ENCODE assay signal across 24 cellular contexts in the genomic region with DNA sequence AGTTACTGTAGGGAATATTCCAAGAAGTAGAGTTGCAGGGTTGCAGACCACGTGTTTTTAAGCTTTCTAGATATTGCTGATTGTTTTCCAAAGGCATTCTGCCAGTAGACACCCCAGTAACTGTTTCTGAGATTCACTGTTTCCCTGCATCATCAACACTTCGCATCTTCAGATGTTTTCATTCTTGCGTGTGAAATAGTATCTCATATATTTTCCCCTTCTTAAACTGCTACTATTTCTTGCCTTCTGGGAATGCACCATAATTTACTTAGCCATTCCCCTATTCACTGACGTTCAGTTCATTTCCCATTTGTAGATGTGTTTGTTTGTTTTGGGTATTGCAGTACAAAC. TPM values are rescaled to one million over a fixed set of nuclear protein-coding genes. Genes with fewer than 3 reads are reported as not detected.
A peak's percentile ranks its signal among the peaks of the same experiment; 100 is the strongest.
DNase-seq lines count a peak whose midpoint lies in the region; ATAC-seq and TF ChIP-seq lines count a peak whose summit lies in the region.
"Had no signal": no experiment of that assay in that cellular context is flagged by ENCODE, and none has a peak within 500 bp of the region (broad histone marks: within the 10 kb centered on the region; RNA-seq: fewer than 3 reads in every experiment).

No MANE protein-coding gene starts in this region.

- no peak overlapping the region for H3K4me3 Mint-ChIP-seq in stimulated activated memory B cell treated with anti-CD40 and anti-IgM and Interleukin-4, amounts not matched to agents 10 μg/mL and 1 μg/mL and 100 μg/mL, for 72 hours
- H3K4me3 Mint-ChIP-seq: CD4-positive, alpha-beta memory T cell; GM23338; H9; HFFc6 had no signal

- POLR2A ChIA-PET in PC-3 (lab: Charles Lee; ENCODE audit: unreplicated experiment) = no interaction called here

- peaks cover 94% of the 10 kb centered on the region for H3K36me3 Mint-ChIP-seq in stimulated activated memory B cell treated with anti-CD40 and anti-IgM and Interleukin-4, amounts not matched to agents 10 μg/mL and 1 μg/mL and 100 μg/mL, for 72 hours

- CTCF ChIA-PET in PC-3 (lab: Charles Lee) = no interaction called here

- H3K9me3 ChIP-seq in lower lobe of right lung (no peaks in the 10 kb centered on the region), PC-3 (ENCODE audit: low read length) (no peaks in the 10 kb centered on the region)
- H3K9me3 ChIP-seq: BE2C had no signal

- H3K9me2 ChIP-seq in PC-3 (replicated peaks; ENCODE audit: low read length) = no peaks in the 10 kb centered on the region

- no peak for ATAC-seq in lower lobe of right lung
- ATAC-seq in stimulated activated memory B cell treated with anti-CD40 and anti-IgM and Interleukin-4, amounts not matched to agents 10 μg/mL and 1 μg/mL and 100 μg/mL, for 72 hours = no peak
- ATAC-seq in PC-3 = no peak
- ATAC-seq: GM23338, Panc1 had no signal

- no peak overlapping the region for H2AFZ ChIP-seq in PC-3 (ENCODE audit: low read length)
- H2AFZ ChIP-seq: GM23338 had no signal

- BruUV-seq in PC-3 (replicated peaks; lab: Mats Ljungman, UMichigan) = no TSS peak

- peak overlapping the region; percentile 4 for H3K27ac ChIP-seq in lower lobe of right lung
- no peak overlapping the region for H3K27ac ChIP-seq in PC-3 (ENCODE audit: low read length)
- H3K27ac ChIP-seq: 22Rv1, SK-N-MC had no signal

- H3F3A ChIP-seq in PC-3 (ENCODE audit: low read length, unreplicated experiment) = no peaks in the 10 kb centered on the region

- H3K27me3 ChIP-seq in lower lobe of right lung (ENCODE audit: low read depth) (no peaks in the 10 kb centered on the region), PC-3 (ENCODE audit: low read length) (peaks cover 23% of the 10 kb centered on the region)

- H3K4me1 Mint-ChIP-seq in stimulated activated memory B cell treated with anti-CD40 and anti-IgM and Interleukin-4, amounts not matched to agents 10 μg/mL and 1 μg/mL and 100 μg/mL, for 72 hours = peaks cover 86% of the 10 kb centered on the region

- no peak for TF ChIP-seq CTCF in LNCaP clone FGC (IDR thresholded peaks at IDR 0.05; ENCODE audit: control insufficient read depth, extremely low read depth, insufficient read depth)
- no peak for TF ChIP-seq CTCF in lower lobe of right lung (IDR thresholded peaks at IDR 0.05)
- TF ChIP-seq CTCF in PC-3 (conservative IDR thresholded peaks at IDR 0.05; ENCODE audit: low read depth, low read length) = no peak

- intact Hi-C loops in lower lobe of right lung (cut with DNase I) = no loop called here
- intact Hi-C loops in PC-3 (cut with micrococcal nuclease) = no loop called here

- H3K79me2 ChIP-seq in PC-3 (ENCODE audit: low read length) = no peaks in the 10 kb centered on the region

- no peaks in the 10 kb centered on the region for H3K36me3 ChIP-seq in lower lobe of right lung
- no peaks in the 10 kb centered on the region for H3K36me3 ChIP-seq in PC-3 (ENCODE audit: low read depth, low read length)
- H3K36me3 ChIP-seq: BE2C had no signal

- H3K4me1 ChIP-seq in lower lobe of right lung (peaks cover 17% of the 10 kb centered on the region), PC-3 (ENCODE audit: insufficient read depth, low read length) (peaks cover 18% of the 10 kb centered on the region)
- H3K4me1 ChIP-seq: BE2C had no signal

- H3K9me3 Mint-ChIP-seq in stimulated activated memory B cell treated with anti-CD40 and anti-IgM and Interleukin-4, amounts not matched to agents 10 μg/mL and 1 μg/mL and 100 μg/mL, for 72 hours = no peaks in the 10 kb centered on the region
- H3K9me3 Mint-ChIP-seq: HFFc6 had no signal

- no peak overlapping the region for H3K9ac ChIP-seq in PC-3 (ENCODE audit: low read length)

- no peak overlapping the region for H3K4me2 ChIP-seq in PC-3 (ENCODE audit: low read length)
- H3K4me2 ChIP-seq: GM23338 had no signal

- no peak overlapping the region for H3K4me3 ChIP-seq in LNCaP clone FGC (ENCODE audit: low read depth, low read length)
- no peak overlapping the region for H3K4me3 ChIP-seq in lower lobe of right lung
- no peak overlapping the region for H3K4me3 ChIP-seq in PC-3 (ENCODE audit: low read length)
- H3K4me3 ChIP-seq: GM23338, SK-N-MC had no signal

- H3K27ac Mint-ChIP-seq in stimulated activated memory B cell treated with anti-CD40 and anti-IgM and Interleukin-4, amounts not matched to agents 10 μg/mL and 1 μg/mL and 100 μg/mL, for 72 hours = peak overlapping the region; percentile 63
- H3K27ac Mint-ChIP-seq: GM23338, HFFc6 had no signal

- no peaks in the 10 kb centered on the region for H4K20me1 ChIP-seq in PC-3 (ENCODE audit: low read length)

- no peaks in the 10 kb centered on the region for H3K27me3 Mint-ChIP-seq in stimulated activated memory B cell treated with anti-CD40 and anti-IgM and Interleukin-4, amounts not matched to agents 10 μg/mL and 1 μg/mL and 100 μg/mL, for 72 hours

- DNase-seq in DMS53 (lab: John Stamatoyannopoulos, UW) (peak; percentile 11), DMS53 treated with DMSO at 0.1 percent for 48 hours (lab: John Stamatoyannopoulos, UW; ENCODE audit: unreplicated experiment) (no peak), LNCaP clone FGC (ENCODE audit: low read depth) (peak; percentile 22), lower lobe of right lung (no peak), NCI-H524 (lab: John Stamatoyannopoulos, UW) (no peak), PC-3 (no peak)
- DNase-seq in stimulated activated CD4-positive, alpha-beta T cell treated with anti-CD3 and anti-CD28 coated beads, Interleukin-4, amount 100 ng/mL, for 24 hours = no peak
- DNase-seq: BE2C; CD4-positive, alpha-beta memory T cell; COR-L47; DMS79; H9; HFFc6; MM.1S; NCI-H1694; NCI-H2029 treated with DMSO at 0.1 percent for 48 hours; NCI-H446 treated with DMSO at 0.1 percent for 48 hours; NCI-H526 treated with DMSO at 0.1 percent for 48 hours; SIG-M5 had no signal

RNA-seq across cellular contexts. Expression of a gene that starts 30.7 kb away (rescaled TPM):
- total RNA-seq in lower lobe of right lung (222 TPM), PC-3 (2014; rRNA removed) (0.11 and 0.92 TPM in 2 replicates)
- total RNA-seq: HFFc6 had no signal

Comparison
In these comparisons a context has a peak if more than half of its experiments do, and no peak if none do; other contexts are left out.
1. DNase-seq: peak in DMS53 (single experiment) and LNCaP clone FGC (single experiment); none in DMS53 treated with DMSO at 0.1 percent for 48 hours (single experiment), lower lobe of right lung (single experiment), stimulated activated CD4-positive, alpha-beta T cell treated with anti-CD3 and anti-CD28 coated beads, Interleukin-4, amount 100 ng/mL, for 24 hours (single experiment), NCI-H524 (0 of 2) and PC-3 (single experiment).
2. RNA of a gene that starts 30.7 kb away (total RNA-seq): 222 TPM in lower lobe of right lung (single experiment); 0.11 to 0.92 TPM in PC-3; every median in the first group is over 100 times any median in the second.